In genomic region chr1:94120591-94120901, GRCh38 we compare ENCODE assay signal across 23 cellular contexts. TPM values are rescaled to one million over a fixed set of nuclear protein-coding genes. Genes with fewer than 3 reads are reported as not detected.
"Had no signal": no experiment of that assay in that cellular context is flagged by ENCODE, and none has a peak within 500 bp of the region (broad histone marks: within the 10 kb centered on the region; RNA-seq: fewer than 3 reads in every experiment).

No MANE protein-coding gene starts in this region.

- FAIRE-seq: endometrium, urothelium cell line had no signal

- H3K9me3 ChIP-seq: heart left ventricle, lower lobe of right lung, ovary, prostate gland, thyroid gland had no signal

- H3K27me3 ChIP-seq: cardiac muscle cell, ovary, thyroid gland had no signal

- ATAC-seq: activated CD8-positive, alpha-beta memory T cell treated with anti-CD3 and anti-CD28 coated beads, Interleukin-2, amount 10 ng/mL, durations not matched to agents 7 days and 5 days; activated CD8-positive, alpha-beta T cell treated with anti-CD3 and anti-CD28 coated beads for 36 hours; heart left ventricle; left lobe of liver; lower lobe of right lung; naive thymus-derived CD4-positive, alpha-beta T cell; stimulated activated naive CD8-positive, alpha-beta T cell treated with anti-CD3 and anti-CD28 coated beads, Interleukin-15, Interleukin-2, amounts not matched to agents 100 U/mL and 50 U/mL, for 24 hours had no signal

- H3K36me3 ChIP-seq: cardiac muscle cell, heart left ventricle, lower lobe of right lung, ovary, prostate gland, thyroid gland had no signal

- H3K27ac ChIP-seq: cardiac muscle cell, heart left ventricle, lower lobe of right lung, ovary, prostate gland, thyroid gland had no signal

- H3K4me3 ChIP-seq: cardiac muscle cell, heart left ventricle, lower lobe of right lung, ovary, prostate gland, thyroid gland had no signal

- H3K4me1 ChIP-seq: lower lobe of right lung, prostate gland had no signal

- DNase-seq: activated CD4-positive, alpha-beta T cell treated with anti-CD3 and anti-CD28 coated beads, Interleukin-2, amount 10 ng/mL, durations not matched to agents 24 days and 14 days; activated CD8-positive, alpha-beta memory T cell treated with anti-CD3 and anti-CD28 coated beads, Interleukin-2, amount 10 ng/mL, durations not matched to agents 7 days and 5 days; activated CD8-positive, alpha-beta T cell treated with anti-CD3 and anti-CD28 coated beads for 36 hours; activated effector memory CD4-positive, alpha-beta T cell treated with anti-CD3 and anti-CD28 coated beads, Interleukin-2, amount 50 U/mL, for 16 hours; activated naive CD4-positive, alpha-beta T cell treated with anti-CD3 and anti-CD28 coated beads, Interleukin-2, amount 10 ng/mL, durations not matched to agents 7 days and 5 days; activated T-cell treated with anti-CD3 and anti-CD28 coated beads for 4 hours; heart left ventricle; lower lobe of right lung; mesendoderm; naive thymus-derived CD4-positive, alpha-beta T cell; ovary; stimulated activated CD4-positive, alpha-beta T cell treated with anti-CD3 and anti-CD28 coated beads, Interleukin-12 subunit alpha, Interleukin-12 subunit beta, amount 100 ng/mL, for 4 hours; stimulated activated CD4-positive, alpha-beta T cell treated with anti-CD3 and anti-CD28 coated beads, Interleukin-4, amount 100 ng/mL, for 4 hours; stimulated activated naive CD8-positive, alpha-beta T cell treated with anti-CD3 and anti-CD28 coated beads, Interleukin-15, Interleukin-2, amounts not matched to agents 100 U/mL and 50 U/mL, for 24 hours; T1000; thyroid gland had no signal

RNA-seq across cellular contexts. Expression of gene ABCA4, which starts 0.4 kb away (rescaled TPM):
- total RNA-seq: activated CD8-positive, alpha-beta memory T cell treated with anti-CD3 and anti-CD28 coated beads, Interleukin-2, amount 10 ng/mL, durations not matched to agents 7 days and 5 days; activated CD8-positive, alpha-beta T cell treated with anti-CD3 and anti-CD28 coated beads for 36 hours; cardiac muscle cell; epithelial cell of proximal tubule; kidney epithelial cell; naive thymus-derived CD4-positive, alpha-beta T cell had no signal
- polyA plus RNA-seq: naive thymus-derived CD4-positive, alpha-beta T cell had no signal
